Comparison of ENCODE assay signal across 9 cellular contexts in the genomic region with DNA sequence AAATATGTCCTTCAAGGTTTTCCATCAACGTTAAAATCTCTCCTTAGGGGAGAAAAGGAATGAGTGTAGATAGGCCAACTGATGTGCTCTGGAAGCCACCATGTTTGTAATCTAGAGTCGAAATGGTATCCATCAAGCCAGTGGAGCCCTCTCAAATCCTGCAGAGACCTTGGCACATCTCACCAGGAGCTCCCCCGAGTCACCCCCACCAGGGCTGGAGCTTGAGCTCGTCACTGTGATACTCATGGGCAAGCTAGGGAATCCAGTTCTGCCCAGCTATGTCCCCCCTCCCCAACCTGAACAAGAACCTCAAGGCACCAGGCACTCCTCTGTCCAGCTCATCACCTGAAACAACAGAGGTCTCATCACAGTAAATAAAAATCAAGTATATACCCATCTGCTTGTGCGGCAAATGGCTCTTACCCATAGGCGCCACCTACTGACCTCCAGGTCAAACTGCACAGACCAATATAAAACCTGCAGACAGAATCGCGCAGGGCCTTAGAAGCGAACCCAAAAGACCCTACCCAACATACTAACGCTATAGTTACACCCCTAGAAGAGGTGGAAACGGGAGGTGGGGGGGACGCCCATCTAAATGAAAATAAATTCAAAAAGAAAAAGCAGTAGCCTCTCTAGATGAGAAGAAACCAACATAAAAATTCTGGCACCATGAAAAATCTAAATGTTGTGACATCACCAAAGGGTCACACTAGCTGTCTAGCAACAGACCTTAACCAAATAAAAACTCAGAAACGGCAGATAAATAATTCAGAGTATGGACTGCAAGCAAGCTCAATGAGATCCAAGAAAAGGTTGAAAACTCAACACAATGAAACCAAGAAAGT.
DNase-seq lines count a peak whose midpoint lies in the region; ATAC-seq and TF ChIP-seq lines count a peak whose summit lies in the region.
"Had no signal": no experiment of that assay in that cellular context is flagged by ENCODE, and none has a peak within 500 bp of the region (broad histone marks: within the 10 kb centered on the region; RNA-seq: fewer than 3 reads in every experiment).

No MANE protein-coding gene starts in this region.

- no peak overlapping the region for H3K27ac ChIP-seq in fibroblast of lung (ENCODE audit: insufficient read depth, low read length)
- H3K27ac ChIP-seq: BLaER1 had no signal

- no peaks in the 10 kb centered on the region for H3K4me1 ChIP-seq in fibroblast of lung (ENCODE audit: control insufficient read depth, extremely low read depth, insufficient read depth, low read length)
- H3K4me1 ChIP-seq: BLaER1 had no signal

- H3K9ac ChIP-seq in fibroblast of lung (ENCODE audit: insufficient read depth, low read length): no peak overlapping the region
- H3K9ac ChIP-seq: BLaER1 had no signal

- no peak overlapping the region for H3K4me2 ChIP-seq in fibroblast of lung (ENCODE audit: extremely low read depth, insufficient read depth, low read length)
- H3K4me2 ChIP-seq: BLaER1 had no signal

- no peaks in the 10 kb centered on the region for H3K9me3 ChIP-seq in fibroblast of lung (ENCODE audit: control insufficient read depth, insufficient read depth, low read depth, low read length)

- ATAC-seq in HG02884 (IDR thresholded peaks at IDR 0.05; ENCODE audit: unreplicated experiment) (peak; percentile 51), GM19397 (IDR thresholded peaks at IDR 0.05; ENCODE audit: unreplicated experiment) (no peak)

- H2AFZ ChIP-seq in fibroblast of lung (ENCODE audit: low read length): no peak overlapping the region

- DNase-seq in NCI-H2081 (lab: John Stamatoyannopoulos, UW) (peak; percentile 22 to 32), NCI-H2081 treated with DMSO at 0.1 percent for 48 hours (lab: John Stamatoyannopoulos, UW) (no peak), RKO (ENCODE audit: low spot score) (peak; percentile 44), fibroblast of lung (ENCODE audit: low read depth in 2 of 2) (peak; percentile 37 to 39), NOMO-1 treated with DMSO at 0.1 percent for 48 hours (lab: John Stamatoyannopoulos, UW; ENCODE audit: unreplicated experiment) (no peak)
- DNase-seq in stimulated activated CD4-positive, alpha-beta T cell treated with anti-CD3 and anti-CD28 coated beads, Interleukin-4, amount 100 ng/mL, for 24 hours: peak; percentile 32

- no peaks in the 10 kb centered on the region for H3K79me2 ChIP-seq in fibroblast of lung (ENCODE audit: control insufficient read depth, insufficient read depth, low read length)

- H3K4me3 ChIP-seq in fibroblast of lung (replicated peaks in 1 of 4; ENCODE audit: control extremely low read depth in 1 of 4, insufficient read depth in 1 of 4, low read depth in 3 of 4, low read length in 4 of 4): no peak overlapping the region
- H3K4me3 ChIP-seq: BLaER1 had no signal

- H3K36me3 ChIP-seq in fibroblast of lung (ENCODE audit: control insufficient read depth, insufficient read depth, low read length): no peaks in the 10 kb centered on the region
- H3K36me3 ChIP-seq: BLaER1 had no signal

- TF ChIP-seq CTCF in fibroblast of lung (conservative IDR thresholded peaks at IDR 0.05 in 1 of 2, IDR thresholded peaks at IDR 0.05 in 1 of 2; ENCODE audit: low read depth in 1 of 2, low read length in 2 of 2): peak; percentile 40 to 61

- H3K27me3 ChIP-seq in fibroblast of lung (ENCODE audit: control insufficient read depth, insufficient read depth, low read length): no peaks in the 10 kb centered on the region
- H3K27me3 ChIP-seq: BLaER1 had no signal

- no peaks in the 10 kb centered on the region for H4K20me1 ChIP-seq in fibroblast of lung (ENCODE audit: control insufficient read depth, extremely low read depth, insufficient read depth, low read length)
- H4K20me1 ChIP-seq: BLaER1 had no signal

Comparison
In these comparisons a context has a peak if more than half of its experiments do, and no peak if none do; other contexts are left out.
1. DNase-seq: peak in NCI-H2081 (2 of 2), RKO (single experiment), fibroblast of lung (2 of 2) and stimulated activated CD4-positive, alpha-beta T cell treated with anti-CD3 and anti-CD28 coated beads, Interleukin-4, amount 100 ng/mL, for 24 hours (single experiment); none in NCI-H2081 treated with DMSO at 0.1 percent for 48 hours (single experiment) and NOMO-1 treated with DMSO at 0.1 percent for 48 hours (single experiment).